8 cellular contexts compared by ENCODE assay signal in genomic region chr4:56909083-56909981, GRCh38.
DNase-seq lines count a peak whose midpoint lies in the region; TF ChIP-seq lines count a peak whose summit lies in the region.

No MANE protein-coding gene starts in this region.

- peak overlapping the region; percentile 92 to 96 for H3K4me3 ChIP-seq in cardiac fibroblast (replicated peaks in 1 of 2; ENCODE audit: low read depth in 2 of 2, low read length in 2 of 2)
- H3K4me3 ChIP-seq in skin epidermis: peak overlapping the region; percentile 96 to 99 (median 99)

- DNase-seq in EL: peak; percentile 67
- DNase-seq in GM20000 (ENCODE audit: low spot score): peak; percentile 72
- DNase-seq in HK-2 (ENCODE audit: unreplicated experiment): peak; percentile 52
- DNase-seq in T follicular helper cell (ENCODE audit: low read depth): peak; percentile 23
- DNase-seq in cardiac fibroblast (ENCODE audit: low read depth in 2 of 2): peak; percentile 56 to 58
- peak; percentile 44 for DNase-seq in iPS-NIHi11 (ENCODE audit: low spot score)
- DNase-seq in NCI-H345 treated with DMSO at 0.1 percent for 48 hours (lab: John Stamatoyannopoulos, UW; ENCODE audit: unreplicated experiment): no peak

- peak overlapping the region; percentile 73 to 98 (median 91) for H3K27ac ChIP-seq in skin epidermis

- TF ChIP-seq CTCF in GM20000 (IDR thresholded peaks at IDR 0.05; ENCODE audit: extremely low read depth, missing control alignments) (no peak), cardiac fibroblast (IDR thresholded peaks at IDR 0.05; ENCODE audit: low read depth, low read length) (no peak)
